In the genomic region with DNA sequence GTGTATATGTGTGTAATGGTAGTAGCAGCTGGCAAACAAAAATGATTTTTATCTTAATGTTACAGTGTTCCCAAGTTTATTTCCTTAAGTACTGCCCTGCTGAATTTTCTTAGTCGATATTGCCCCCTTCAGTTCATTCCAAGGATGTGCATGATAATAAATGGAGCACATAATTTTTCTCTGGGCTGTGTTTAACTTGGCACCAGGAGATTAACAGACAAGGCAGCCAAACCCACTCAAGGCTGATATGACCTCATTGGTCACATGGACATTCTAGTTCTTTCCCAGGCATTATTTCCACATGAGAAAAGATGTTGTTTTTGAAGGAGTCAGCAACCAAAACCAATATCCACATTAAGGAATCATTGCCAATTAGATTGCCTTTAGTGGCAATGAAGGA, we compare ENCODE assay signal across 8 cellular contexts.
A peak's percentile ranks its signal among the peaks of the same experiment; 100 is the strongest.
DNase-seq lines count a peak whose midpoint lies in the region; ATAC-seq and TF ChIP-seq lines count a peak whose summit lies in the region.

No MANE protein-coding gene starts in this region.

- peak; percentile 60 for DNase-seq in DMS114 treated with DMSO at 0.1 percent for 48 hours (lab: John Stamatoyannopoulos, UW; ENCODE audit: unreplicated experiment)
- DNase-seq in KBM-7, result peak; percentile 62
- DNase-seq in RKO (ENCODE audit: low spot score), result peak; percentile 76
- no peak for DNase-seq in endothelial cell (ENCODE audit: low spot score)
- DNase-seq in midbrain (lab: John Stamatoyannopoulos, UW), result peak; percentile 47
- DNase-seq in activated gamma-delta T cell treated with Interleukin-2 at 50 U/mL for 16 hours, result no peak
- no peak for DNase-seq in stimulated activated CD4-positive, alpha-beta T cell treated with anti-CD3 and anti-CD28 coated beads, Interleukin-2, amount 100 ng/mL, for 24 hours

- TF ChIP-seq CTCF in endothelial cell (IDR thresholded peaks at IDR 0.05; ENCODE audit: unreplicated experiment), result peak; percentile 82

- no peaks in the 10 kb centered on the region for H3K4me1 Mint-ChIP-seq in endothelial cell (ENCODE audit: unreplicated experiment)

- no peaks in the 10 kb centered on the region for H3K9me3 Mint-ChIP-seq in endothelial cell (ENCODE audit: unreplicated experiment)

- peak; percentile 85 for ATAC-seq in GM21528 (IDR thresholded peaks at IDR 0.05; ENCODE audit: low FRiP score, unreplicated experiment)

- H3K27ac Mint-ChIP-seq in endothelial cell (ENCODE audit: unreplicated experiment), result no peak overlapping the region

- H3K36me3 Mint-ChIP-seq in endothelial cell (ENCODE audit: low read depth, unreplicated experiment), result no peaks in the 10 kb centered on the region

- H3K27me3 Mint-ChIP-seq in endothelial cell (ENCODE audit: unreplicated experiment), result no peaks in the 10 kb centered on the region

- no peak overlapping the region for H3K4me3 Mint-ChIP-seq in endothelial cell (ENCODE audit: unreplicated experiment)

- in situ Hi-C loops in KBM-7 (cut with MboI; ENCODE audit: low pct_unique_long_range_greater_than_20kb, low sequenced_read_pairs), result no loop called here

Comparison
In these comparisons a context has a peak if more than half of its experiments do, and no peak if none do; other contexts are left out.
1. DNase-seq: peak in DMS114 treated with DMSO at 0.1 percent for 48 hours (single experiment), KBM-7 (single experiment), RKO (single experiment) and midbrain (single experiment); none in endothelial cell (single experiment), activated gamma-delta T cell treated with Interleukin-2 at 50 U/mL for 16 hours (single experiment) and stimulated activated CD4-positive, alpha-beta T cell treated with anti-CD3 and anti-CD28 coated beads, Interleukin-2, amount 100 ng/mL, for 24 hours (0 of 2).